In the genomic region with DNA sequence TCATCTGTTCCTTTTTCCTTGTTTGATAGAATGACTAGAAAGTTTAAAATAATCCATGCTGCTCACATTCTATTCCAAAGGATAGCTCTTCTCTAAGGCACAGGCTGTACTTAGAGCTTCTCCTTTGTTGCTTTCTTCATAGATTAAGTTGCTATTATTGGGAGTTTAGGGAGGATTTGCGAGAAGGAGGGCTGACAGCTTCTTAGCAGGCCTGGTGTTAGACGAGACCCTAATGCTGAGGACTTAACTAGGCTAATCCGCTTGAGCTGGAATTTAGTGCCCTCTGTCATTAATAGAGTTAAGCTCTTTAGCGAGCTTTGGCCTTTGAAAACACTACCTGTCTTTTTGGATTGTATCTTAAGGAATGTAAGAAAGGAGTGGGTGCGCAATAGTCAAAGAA, we compare ENCODE assay signal across 1 cellular context.
A peak's percentile ranks its signal among the peaks of the same experiment; 100 is the strongest.
TF ChIP-seq lines count a peak whose summit lies in the region.

No MANE protein-coding gene starts in this region.

TF ChIP-seq in HepG2, 621 proteins besides CTCF, POLR2A, EP300 and RAD21 (continued from another document):
- TF ChIP-seq KMT2B (CRISPR knock-in tag; IDR thresholded peaks at IDR 0.05) (0 out of 2 replicates have a peak, but pooled peaks have one; percentile 37), ZBTB1 (CRISPR knock-in tag; IDR thresholded peaks at IDR 0.05; ENCODE audit: borderline replicate concordance) (no peak), NFIC (IDR thresholded peaks at IDR 0.05; ENCODE audit: low read length) (0 out of 2 replicates have a peak, but pooled peaks have one; percentile 45), ZNF451 (CRISPR knock-in tag; IDR thresholded peaks at IDR 0.05) (no peak)
- TF ChIP-seq, protein P1, sequence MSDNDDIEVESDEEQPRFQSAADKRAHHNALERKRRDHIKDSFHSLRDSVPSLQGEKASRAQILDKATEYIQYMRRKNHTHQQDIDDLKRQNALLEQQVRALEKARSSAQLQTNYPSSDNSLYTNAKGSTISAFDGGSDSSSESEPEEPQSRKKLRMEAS (IDR thresholded peaks at IDR 0.05): peak; percentile 5; the same call in 1 of the 2 replicates
- TF ChIP-seq, protein P2, sequence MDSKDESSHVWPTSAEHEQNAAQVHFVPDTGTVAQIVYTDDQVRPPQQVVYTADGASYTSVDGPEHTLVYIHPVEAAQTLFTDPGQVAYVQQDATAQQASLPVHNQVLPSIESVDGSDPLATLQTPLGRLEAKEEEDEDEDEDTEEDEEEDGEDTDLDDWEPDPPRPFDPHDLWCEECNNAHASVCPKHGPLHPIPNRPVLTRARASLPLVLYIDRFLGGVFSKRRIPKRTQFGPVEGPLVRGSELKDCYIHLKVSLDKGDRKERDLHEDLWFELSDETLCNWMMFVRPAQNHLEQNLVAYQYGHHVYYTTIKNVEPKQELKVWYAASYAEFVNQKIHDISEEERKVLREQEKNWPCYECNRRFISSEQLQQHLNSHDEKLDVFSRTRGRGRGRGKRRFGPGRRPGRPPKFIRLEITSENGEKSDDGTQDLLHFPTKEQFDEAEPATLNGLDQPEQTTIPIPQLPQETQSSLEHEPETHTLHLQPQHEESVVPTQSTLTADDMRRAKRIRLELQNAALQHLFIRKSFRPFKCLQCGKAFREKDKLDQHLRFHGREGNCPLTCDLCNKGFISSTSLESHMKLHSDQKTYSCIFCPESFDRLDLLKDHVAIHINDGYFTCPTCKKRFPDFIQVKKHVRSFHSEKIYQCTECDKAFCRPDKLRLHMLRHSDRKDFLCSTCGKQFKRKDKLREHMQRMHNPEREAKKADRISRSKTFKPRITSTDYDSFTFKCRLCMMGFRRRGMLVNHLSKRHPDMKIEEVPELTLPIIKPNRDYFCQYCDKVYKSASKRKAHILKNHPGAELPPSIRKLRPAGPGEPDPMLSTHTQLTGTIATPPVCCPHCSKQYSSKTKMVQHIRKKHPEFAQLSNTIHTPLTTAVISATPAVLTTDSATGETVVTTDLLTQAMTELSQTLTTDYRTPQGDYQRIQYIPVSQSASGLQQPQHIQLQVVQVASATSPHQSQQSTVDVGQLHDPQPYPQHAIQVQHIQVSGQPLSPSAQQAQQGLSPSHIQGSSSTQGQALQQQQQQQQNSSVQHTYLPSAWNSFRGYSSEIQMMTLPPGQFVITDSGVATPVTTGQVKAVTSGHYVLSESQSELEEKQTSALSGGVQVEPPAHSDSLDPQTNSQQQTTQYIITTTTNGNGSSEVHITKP (CRISPR knock-in tag; IDR thresholded peaks at IDR 0.05; ENCODE audit: low read depth): 0 out of 2 replicates have a peak, but pooled peaks have one; percentile 10
